13 cellular contexts compared by ENCODE assay signal in the genomic region with DNA sequence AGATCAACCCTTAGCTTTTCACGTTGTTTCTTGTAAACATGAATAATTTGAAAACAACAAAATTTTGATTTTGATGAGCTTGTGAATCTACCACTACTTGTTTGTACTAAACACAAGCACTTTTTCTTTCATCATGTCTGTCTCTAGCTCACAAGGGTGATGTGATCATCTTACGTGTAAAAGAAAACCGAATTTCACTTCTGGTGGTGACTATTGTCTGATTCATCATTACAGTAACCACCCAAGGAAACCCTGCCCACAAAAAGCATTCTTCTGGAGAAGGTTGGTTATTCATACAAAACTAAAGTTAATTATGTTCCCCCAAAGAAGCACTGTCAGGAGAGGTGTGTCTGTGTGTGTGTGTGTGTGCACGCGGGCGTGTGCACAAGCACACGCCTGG.
DNase-seq lines count a peak whose midpoint lies in the region; ATAC-seq and TF ChIP-seq lines count a peak whose summit lies in the region.
"Had no signal": no experiment of that assay in that cellular context is flagged by ENCODE, and none has a peak within 500 bp of the region (broad histone marks: within the 10 kb centered on the region; RNA-seq: fewer than 3 reads in every experiment).

No MANE protein-coding gene starts in this region.

- no peaks in the 10 kb centered on the region for H4K20me1 ChIP-seq in GM23248 (ENCODE audit: insufficient read depth)

- in situ Hi-C loops in GM23248 (cut with MboI), result no loop called here

- 0 out of 2 replicates have a peak, but pooled peaks cover 3% of the 10 kb centered on the region for H3F3A ChIP-seq in GM23248 (ENCODE audit: insufficient read depth)

- H3K4me1 ChIP-seq in GM23248 (ENCODE audit: insufficient read depth) (peaks cover 6% of the 10 kb centered on the region; the same call in 1 of the 2 replicates), RWPE2 (ENCODE audit: insufficient read depth, poor library complexity, severe bottlenecking) (peaks cover 7% of the 10 kb centered on the region), foreskin keratinocyte (no peaks in the 10 kb centered on the region), Peyer's patch (no peaks in the 10 kb centered on the region), mesendoderm (ENCODE audit: control insufficient read depth, low read depth, low read length) (no peaks in the 10 kb centered on the region)

- H2BK120ac ChIP-seq in mesendoderm (ENCODE audit: low read depth, low read length), result no peak overlapping the region

- DNase-seq in AG20443 (ENCODE audit: low spot score), result peak; percentile 82
- peak; percentile 90 for DNase-seq in GM23248
- DNase-seq in RWPE2 (ENCODE audit: low spot score), result no peak
- DNase-seq in foreskin keratinocyte, result peak; percentile 33 to 61
- no peak for DNase-seq in Peyer's patch
- no peak for DNase-seq in mesendoderm
- DNase-seq in stimulated activated CD4-positive, alpha-beta T cell treated with anti-CD3 and anti-CD28 coated beads, Interleukin-2, amount 100 ng/mL, for 48 hours, result no peak
- DNase-seq in DMS79 treated with DMSO at 0.1 percent for 48 hours (lab: John Stamatoyannopoulos, UW), result no peak
- DNase-seq: CD8-positive, alpha-beta memory T cell; natural killer cell; NCI-H1694 treated with DMSO at 0.1 percent for 48 hours had no signal

- H3K4me3 ChIP-seq in GM23248, result peak overlapping the region; percentile 57
- H3K4me3 ChIP-seq in RWPE2 (ENCODE audit: severe bottlenecking), result no peak overlapping the region
- H3K4me3 ChIP-seq in Peyer's patch, result no peak overlapping the region
- H3K4me3 ChIP-seq in mesendoderm (ENCODE audit: low read length), result no peak overlapping the region
- H3K4me3 ChIP-seq: SK-N-MC had no signal

- H3K4ac ChIP-seq in mesendoderm (ENCODE audit: low read depth, low read length), result no peak overlapping the region

- TF ChIP-seq POLR2A in Peyer's patch (IDR thresholded peaks at IDR 0.05), result no peak

- H2BK5ac ChIP-seq in mesendoderm (ENCODE audit: low read length), result no peak overlapping the region

- H3K9me3 ChIP-seq in GM23248 (ENCODE audit: low read depth), result no peaks in the 10 kb centered on the region
- H3K9me3 ChIP-seq in RWPE2 (ENCODE audit: severe bottlenecking), result no peaks in the 10 kb centered on the region
- no peaks in the 10 kb centered on the region for H3K9me3 ChIP-seq in Peyer's patch

- no peak overlapping the region for H4K8ac ChIP-seq in mesendoderm (ENCODE audit: low read depth, low read length)

- no peak overlapping the region for H2AK5ac ChIP-seq in mesendoderm (ENCODE audit: low read length)

- H2BK15ac ChIP-seq in mesendoderm (replicated peaks; ENCODE audit: low read depth), result no peak overlapping the region

- H3K36me3 ChIP-seq in GM23248 (ENCODE audit: low read depth) (no peaks in the 10 kb centered on the region), RWPE2 (ENCODE audit: low read depth) (no peaks in the 10 kb centered on the region), Peyer's patch (no peaks in the 10 kb centered on the region), mesendoderm (ENCODE audit: control insufficient read depth, insufficient read depth, low read length) (no peaks in the 10 kb centered on the region)

- 27 to 29% methylated on average over 7 of the region's 7 CpGs for WGBS in GM23248 (ENCODE audit: low coverage in 1 of 2, low lambda C conversion rate in 2 of 2, missing lambda C conversion rate in 2 of 2), 2 experiments
- WGBS in mesendoderm (ENCODE audit: extremely low coverage, insufficient coverage, low lambda C conversion rate), result no CpG with 5 or more reads among the region's 7 CpGs

- no peak overlapping the region for H3K27ac ChIP-seq in GM23248
- H3K27ac ChIP-seq in RWPE2 (ENCODE audit: poor library complexity, severe bottlenecking), result no peak overlapping the region
- H3K27ac ChIP-seq in foreskin keratinocyte, result peak overlapping the region; percentile 48
- no peak overlapping the region for H3K27ac ChIP-seq in Peyer's patch
- H3K27ac ChIP-seq in mesendoderm (ENCODE audit: low read depth, low read length), result no peak overlapping the region
- H3K27ac ChIP-seq: SK-N-MC had no signal

- H3K9ac ChIP-seq in GM23248, result no peak overlapping the region
- no peak overlapping the region for H3K9ac ChIP-seq in mesendoderm (ENCODE audit: low read length)

- H3K18ac ChIP-seq in mesendoderm (ENCODE audit: low read length), result no peak overlapping the region

- no peak overlapping the region for H3K23ac ChIP-seq in mesendoderm (ENCODE audit: low read length)

- peak; percentile 88 for ATAC-seq in RWPE2 (ENCODE audit: low read depth)
- peak; percentile 97 for ATAC-seq in foreskin keratinocyte
- ATAC-seq: left lobe of liver had no signal

- H3K27me3 ChIP-seq in GM23248 (replicated peaks; ENCODE audit: insufficient read depth), result peaks cover 4% of the 10 kb centered on the region; the same call in 1 of the 2 replicates
- no peaks in the 10 kb centered on the region for H3K27me3 ChIP-seq in RWPE2 (ENCODE audit: insufficient read depth, poor library complexity, severe bottlenecking)
- H3K27me3 ChIP-seq in foreskin keratinocyte, result no peaks in the 10 kb centered on the region
- no peaks in the 10 kb centered on the region for H3K27me3 ChIP-seq in Peyer's patch
- no peaks in the 10 kb centered on the region for H3K27me3 ChIP-seq in mesendoderm (ENCODE audit: insufficient read depth, low read length, poor library complexity)

- TF ChIP-seq CTCF in RWPE2 (IDR thresholded peaks at IDR 0.05; ENCODE audit: poor library complexity, severe bottlenecking) (no peak), foreskin keratinocyte (conservative IDR thresholded peaks at IDR 0.05) (no peak), Peyer's patch (IDR thresholded peaks at IDR 0.05) (no peak)

- peak overlapping the region; percentile 64 for H2AFZ ChIP-seq in GM23248

- no peak overlapping the region for H3K56ac ChIP-seq in mesendoderm (ENCODE audit: low read length)

- H4K5ac ChIP-seq in mesendoderm (ENCODE audit: low read length), result no peak overlapping the region

- H3K9me2 ChIP-seq in GM23248 (ENCODE audit: insufficient read depth), result no peaks in the 10 kb centered on the region

- H3K4me2 ChIP-seq in GM23248 (ENCODE audit: unreplicated experiment), result peak overlapping the region; percentile 74
- no peak overlapping the region for H3K4me2 ChIP-seq in mesendoderm (ENCODE audit: low read length)

- H3K79me1 ChIP-seq in mesendoderm (ENCODE audit: low read length), result no peaks in the 10 kb centered on the region

- H3K79me2 ChIP-seq in GM23248 (ENCODE audit: insufficient read depth) (no peaks in the 10 kb centered on the region), mesendoderm (ENCODE audit: control insufficient read depth, insufficient read depth, low read length) (no peaks in the 10 kb centered on the region)

Comparison
In these comparisons a context has a peak if more than half of its experiments do, and no peak if none do; other contexts are left out.
1. DNase-seq: peak in AG20443 (single experiment), GM23248 (single experiment) and foreskin keratinocyte (2 of 2); none in RWPE2 (single experiment), Peyer's patch (0 of 3), mesendoderm (single experiment), stimulated activated CD4-positive, alpha-beta T cell treated with anti-CD3 and anti-CD28 coated beads, Interleukin-2, amount 100 ng/mL, for 48 hours (0 of 2) and DMS79 treated with DMSO at 0.1 percent for 48 hours (single experiment).